In the genomic region with DNA sequence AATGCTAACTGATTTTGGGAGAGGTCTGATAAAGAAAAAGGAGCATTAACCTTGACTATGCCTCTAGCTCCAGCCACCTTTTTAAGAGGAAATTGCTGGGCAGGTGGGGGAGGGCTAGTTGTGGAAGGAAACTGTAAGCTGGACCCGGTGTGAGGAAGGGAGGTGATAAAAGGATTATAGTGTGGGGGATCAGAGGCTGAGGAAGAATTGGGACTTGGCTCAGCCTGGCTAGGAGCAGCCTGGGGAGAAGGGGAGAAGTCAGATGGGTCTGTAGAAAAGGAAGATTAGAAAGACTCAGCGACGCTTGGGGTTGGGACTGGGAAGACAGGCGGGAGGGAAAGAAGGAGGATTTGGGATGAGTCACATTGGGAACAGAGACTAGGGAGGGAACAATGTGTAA, we compare ENCODE assay signal across 1 cellular context. TPM values are rescaled to one million over a fixed set of nuclear protein-coding genes. Genes with fewer than 3 reads are reported as not detected.
"Had no signal": no experiment of that assay in that cellular context is flagged by ENCODE, and none has a peak within 500 bp of the region (broad histone marks: within the 10 kb centered on the region; RNA-seq: fewer than 3 reads in every experiment).

No MANE protein-coding gene starts in this region.

RNA-seq across cellular contexts. Expression of gene FAR2, which starts 10.2 kb away (rescaled TPM):
- total RNA-seq: activated B cell treated with CpG ODN at 0.5 μM for 24 hours had no signal
